In genomic region chr7:21426958-21427860, GRCh38 we compare ENCODE assay signal across 8 cellular contexts. TPM values are rescaled to one million over a fixed set of nuclear protein-coding genes. Genes with fewer than 3 reads are reported as not detected.
A peak's percentile ranks its signal among the peaks of the same experiment; 100 is the strongest.
DNase-seq lines count a peak whose midpoint lies in the region; TF ChIP-seq lines count a peak whose summit lies in the region.

No MANE protein-coding gene starts in this region.

- peaks cover 8 to 15% (median 11%) of the 10 kb centered on the region in 3 experiments; a peak in 6 of 7 replicates for H3K36me3 Mint-ChIP-seq in H9 (ENCODE audit: insufficient read depth in 1 of 3, low read depth in 3 of 3)
- H3K36me3 Mint-ChIP-seq in nephron progenitor cell (ENCODE audit: low read depth), result no peaks in the 10 kb centered on the region
- peaks cover 26% of the 10 kb centered on the region for H3K36me3 Mint-ChIP-seq in stimulated activated naive CD8-positive, alpha-beta T cell treated with anti-CD3 and anti-CD28 coated beads, Interleukin-15, Interleukin-2, amounts not matched to agents 100 ng/mL and 50 ng/mL, for 24 hours (ENCODE audit: low read depth)

- H2BK12ac ChIP-seq in H9 (ENCODE audit: insufficient read length, low read depth, low read length), result no peak overlapping the region

- peak overlapping the region; percentile 89 for H3K18ac ChIP-seq in H9 (ENCODE audit: insufficient read length, low read depth, low read length)

- H2AFZ ChIP-seq in H9 (ENCODE audit: low read length), result no peak overlapping the region

- no peak overlapping the region for H4K8ac ChIP-seq in H9 (replicated peaks; ENCODE audit: insufficient read length, low read depth, low read length)

- no peaks in the 10 kb centered on the region for H3K9me3 ChIP-seq in ES-I3 (ENCODE audit: control insufficient read depth, insufficient read depth, low read length)
- no peaks in the 10 kb centered on the region for H3K9me3 ChIP-seq in H9 (ENCODE audit: control insufficient read depth, low read depth, low read length)

- H2BK120ac ChIP-seq in H9 (ENCODE audit: low read depth, low read length, poor library complexity, severe bottlenecking), result peak overlapping the region; percentile 86

- no peak for TF ChIP-seq CTCF in H9 (conservative IDR thresholded peaks at IDR 0.05)
- no peak for TF ChIP-seq CTCF in nephron progenitor cell (IDR thresholded peaks at IDR 0.05)

- peak overlapping the region; percentile 82; the same call in 1 of the 2 replicates for H3K14ac ChIP-seq in H9 (ENCODE audit: insufficient read depth, low read length)

- DNase-seq in H9 (peak; percentile 99), M059J (ENCODE audit: low read depth) (peak; percentile 98), fibroblast of the conjunctiva (ENCODE audit: low read depth) (peak; percentile 97), nephron progenitor cell (peak; percentile 99)
- DNase-seq in activated effector memory CD4-positive, alpha-beta T cell treated with anti-CD3 and anti-CD28 coated beads, Interleukin-2, amount 50 U/mL, for 16 hours, result peak; percentile 100

- no peak overlapping the region; the same call in 1 of the 2 replicates for H3K4ac ChIP-seq in H9 (ENCODE audit: low read depth, low read length)

- H2BK15ac ChIP-seq in H9 (ENCODE audit: low read depth, low read length), result no peak overlapping the region

- H4K20me1 ChIP-seq in H9 (ENCODE audit: control insufficient read depth, insufficient read depth, insufficient read length), result no peaks in the 10 kb centered on the region

- no peaks in the 10 kb centered on the region for H3K27me3 ChIP-seq in H9 (ENCODE audit: insufficient read depth, low read length)

- peak overlapping the region; percentile 99 to 100 (median 100) for H3K27ac Mint-ChIP-seq in H9
- peak overlapping the region; percentile 100 for H3K27ac Mint-ChIP-seq in nephron progenitor cell
- H3K27ac Mint-ChIP-seq in stimulated activated naive CD8-positive, alpha-beta T cell treated with anti-CD3 and anti-CD28 coated beads, Interleukin-15, Interleukin-2, amounts not matched to agents 100 ng/mL and 50 ng/mL, for 24 hours, result peak overlapping the region; percentile 100

- H2BK5ac ChIP-seq in H9 (ENCODE audit: insufficient read length, low read length), result no peak overlapping the region

- peak overlapping the region; percentile 100 for H3K9ac ChIP-seq in ES-I3 (ENCODE audit: low read depth, low read length)
- H3K9ac ChIP-seq in H9 (ENCODE audit: extremely low read depth, insufficient read length, low read length), result peak overlapping the region; percentile 81

- H3K23me2 ChIP-seq in H9 (ENCODE audit: insufficient read length, low read depth, low read length, poor library complexity, severe bottlenecking), result peaks cover 9% of the 10 kb centered on the region

- H3K27ac ChIP-seq in H9 (ENCODE audit: insufficient read length, low read depth, low read length), result peak overlapping the region; percentile 79

- H2BK20ac ChIP-seq in H9 (ENCODE audit: low read depth, low read length, poor library complexity, severe bottlenecking), result no peak overlapping the region

- H2AK5ac ChIP-seq in H9 (ENCODE audit: insufficient read length, low read length), result no peak overlapping the region

- no peak overlapping the region for H4K5ac ChIP-seq in H9 (ENCODE audit: insufficient read length, low read depth, low read length)

- H3K4me1 Mint-ChIP-seq in H9 (peaks cover 45 to 56% of the 10 kb centered on the region in 2 experiments), nephron progenitor cell (peaks cover 53% of the 10 kb centered on the region)
- H3K4me1 Mint-ChIP-seq in stimulated activated naive CD8-positive, alpha-beta T cell treated with anti-CD3 and anti-CD28 coated beads, Interleukin-15, Interleukin-2, amounts not matched to agents 100 ng/mL and 50 ng/mL, for 24 hours (ENCODE audit: low read depth), result peaks cover 50% of the 10 kb centered on the region

- H3K4me2 ChIP-seq in H9 (ENCODE audit: insufficient read depth, insufficient read length, low read length), result peak overlapping the region; percentile 76

- H3K4me3 Mint-ChIP-seq in H9 (peak overlapping the region; percentile 95 to 97), nephron progenitor cell (peak overlapping the region; percentile 98)
- H3K4me3 Mint-ChIP-seq in stimulated activated naive CD8-positive, alpha-beta T cell treated with anti-CD3 and anti-CD28 coated beads, Interleukin-15, Interleukin-2, amounts not matched to agents 100 ng/mL and 50 ng/mL, for 24 hours, result peak overlapping the region; percentile 94

- H3K27me3 Mint-ChIP-seq in H9 (ENCODE audit: low read depth) (no peaks in the 10 kb centered on the region), nephron progenitor cell (ENCODE audit: low read depth, poor library complexity) (peaks cover 11% of the 10 kb centered on the region)
- H3K27me3 Mint-ChIP-seq in stimulated activated naive CD8-positive, alpha-beta T cell treated with anti-CD3 and anti-CD28 coated beads, Interleukin-15, Interleukin-2, amounts not matched to agents 100 ng/mL and 50 ng/mL, for 24 hours, result no peaks in the 10 kb centered on the region

- no peak overlapping the region for H3K23ac ChIP-seq in H9 (ENCODE audit: insufficient read length, low read depth, low read length)

- no peak overlapping the region for H4K91ac ChIP-seq in H9 (ENCODE audit: insufficient read length, low read depth, low read length)

- TF ChIP-seq POLR2A in Raji (IDR thresholded peaks at IDR 0.05; ENCODE audit: insufficient read depth, low read depth, low read length), result peak; percentile 64

- H3K9me3 Mint-ChIP-seq in H9 (no peaks in the 10 kb centered on the region; a peak in 1 of 5 replicates), nephron progenitor cell (no peaks in the 10 kb centered on the region)
- no peaks in the 10 kb centered on the region for H3K9me3 Mint-ChIP-seq in stimulated activated naive CD8-positive, alpha-beta T cell treated with anti-CD3 and anti-CD28 coated beads, Interleukin-15, Interleukin-2, amounts not matched to agents 100 ng/mL and 50 ng/mL, for 24 hours

- no peaks in the 10 kb centered on the region; the same call in 1 of the 2 replicates for H3K36me3 ChIP-seq in ES-I3 (ENCODE audit: insufficient read depth, low read length)

- H3K56ac ChIP-seq in H9 (ENCODE audit: insufficient read length, low read depth, low read length), result no peak overlapping the region

- peaks cover 11% of the 10 kb centered on the region for H3K79me2 ChIP-seq in H9 (ENCODE audit: insufficient read depth, low read length)

- H3K79me1 ChIP-seq in H9 (ENCODE audit: insufficient read depth, low read depth, low read length, poor library complexity, severe bottlenecking), result peaks cover 7% of the 10 kb centered on the region

- WGBS in H9 (ENCODE audit: extremely low coverage, insufficient read length, low lambda C conversion rate), result no CpG with 5 or more reads among the region's 78 CpGs

- H3T11ph ChIP-seq in H9 (ENCODE audit: low read length), result no peak overlapping the region

- peaks cover 15% of the 10 kb centered on the region for H3K4me1 ChIP-seq in ES-I3 (ENCODE audit: insufficient read depth, low read length)
- peaks cover 12% of the 10 kb centered on the region for H3K4me1 ChIP-seq in H9 (ENCODE audit: insufficient read depth, low read length)

RNA-seq across cellular contexts. Expression of gene SP4, which starts 0.7 kb away (rescaled TPM):
- total RNA-seq in H9 (2021), result 19.3 and 19.4 TPM in 2 replicates
- total RNA-seq in M059J (2014; rRNA removed; shearing (Covaris generic)), result 6.7 and 37.7 TPM in 2 replicates

Comparison
In these comparisons a context has a peak if more than half of its experiments do, and no peak if none do; other contexts are left out.
1. Peak in every context shown above with its lines: DNase-seq and H3K27ac ChIP-seq.